1 cellular context compared by ENCODE assay signal in genomic region chr11:80424012-80424695, GRCh38.
TF ChIP-seq lines count a peak whose summit lies in the region.

No MANE protein-coding gene starts in this region.

TF ChIP-seq in GM12878, 131 proteins besides CTCF, POLR2A, EP300 and RAD21 (continued from another document):
- TF ChIP-seq SKIL (IDR thresholded peaks at IDR 0.05; ENCODE audit: low read depth, poor library complexity, severe bottlenecking) (no peak), USF1 (IDR thresholded peaks at IDR 0.05; ENCODE audit: borderline replicate concordance, extremely low read length, insufficient read depth, low read depth, low read length) (no peak), STAT1 (conservative IDR thresholded peaks at IDR 0.05) (no peak), BHLHE40 (IDR thresholded peaks at IDR 0.05; ENCODE audit: borderline replicate concordance in 1 of 2, low read depth in 2 of 2, low read length in 1 of 2) (0 out of 4 replicates have a peak, but pooled peaks of 1 of the 2 experiments have one; percentile 13), BCLAF1 (IDR thresholded peaks at IDR 0.05) (no peak), SREBF1 (IDR thresholded peaks at IDR 0.05; ENCODE audit: low read length) (no peak), BRCA1 (IDR thresholded peaks at IDR 0.05; ENCODE audit: low read depth, low read length) (no peak), BACH1 (IDR thresholded peaks at IDR 0.05; ENCODE audit: borderline replicate concordance) (no peak), SP1 (IDR thresholded peaks at IDR 0.05; ENCODE audit: low read depth, low read length) (peak; percentile 6)
